ENCODE assay signal across 25 cellular contexts in genomic region chr1:106120789-106121188, GRCh38.
"Had no signal": no experiment of that assay in that cellular context is flagged by ENCODE, and none has a peak within 500 bp of the region (broad histone marks: within the 10 kb centered on the region; RNA-seq: fewer than 3 reads in every experiment).

No MANE protein-coding gene starts in this region.

- H3K27ac Mint-ChIP-seq: dendritic cell treated with granulocyte-macrophage colony-stimulating factor and Interleukin-4, amounts not matched to agents 40 ng/mL and 50 ng/mL, for 4 days; effector memory CD8-positive, alpha-beta T cell; endodermal cell had no signal

- DNase-seq: colonic mucosa; cortex of kidney; dermis blood vessel endothelial cell; dorsolateral prefrontal cortex; effector CD4-positive, alpha-beta T cell; effector CD8-positive, alpha-beta T cell; effector memory CD4-positive, alpha-beta T cell; effector memory CD8-positive, alpha-beta T cell; endodermal cell; erythroblast; esophagus squamous epithelium; foreskin fibroblast; foreskin keratinocyte; foreskin melanocyte; gastrocnemius medialis; glutamatergic neuron; head of caudate nucleus; heart left ventricle; heart right ventricle had no signal

- H3K4me3 Mint-ChIP-seq: dendritic cell treated with granulocyte-macrophage colony-stimulating factor and Interleukin-4, amounts not matched to agents 40 ng/mL and 50 ng/mL, for 4 days; effector memory CD8-positive, alpha-beta T cell; endodermal cell had no signal

- ATAC-seq: effector memory CD8-positive, alpha-beta T cell; esophagus mucosa; foreskin keratinocyte; gastrocnemius medialis; gastroesophageal sphincter; heart right ventricle had no signal

- H3K9me3 ChIP-seq: colonic mucosa, esophagus muscularis mucosa, gastrocnemius medialis had no signal

- H3K4me3 ChIP-seq: colonic mucosa, coronary artery, dorsolateral prefrontal cortex, esophagus muscularis mucosa, esophagus squamous epithelium, gastrocnemius medialis, gastroesophageal sphincter, heart left ventricle, heart right ventricle had no signal

- H3K27ac ChIP-seq: colonic mucosa, coronary artery, dorsolateral prefrontal cortex, epithelial cell of prostate, esophagus muscularis mucosa, esophagus squamous epithelium, foreskin keratinocyte, gastrocnemius medialis, gastroesophageal sphincter, heart left ventricle, heart right ventricle had no signal

- H3K4me1 Mint-ChIP-seq: endodermal cell had no signal

- H3K4me1 ChIP-seq: colonic mucosa, esophagus muscularis mucosa, esophagus squamous epithelium, foreskin keratinocyte, gastrocnemius medialis, gastroesophageal sphincter, heart left ventricle, heart right ventricle had no signal

- H3K27me3 ChIP-seq: colonic mucosa, dorsolateral prefrontal cortex, esophagus muscularis mucosa, esophagus squamous epithelium, foreskin keratinocyte, gastrocnemius medialis, gastroesophageal sphincter, heart left ventricle, heart right ventricle had no signal

- H3K36me3 ChIP-seq: colonic mucosa, esophagus muscularis mucosa, esophagus squamous epithelium, gastrocnemius medialis, gastroesophageal sphincter, heart left ventricle, heart right ventricle had no signal
